In the genomic region with DNA sequence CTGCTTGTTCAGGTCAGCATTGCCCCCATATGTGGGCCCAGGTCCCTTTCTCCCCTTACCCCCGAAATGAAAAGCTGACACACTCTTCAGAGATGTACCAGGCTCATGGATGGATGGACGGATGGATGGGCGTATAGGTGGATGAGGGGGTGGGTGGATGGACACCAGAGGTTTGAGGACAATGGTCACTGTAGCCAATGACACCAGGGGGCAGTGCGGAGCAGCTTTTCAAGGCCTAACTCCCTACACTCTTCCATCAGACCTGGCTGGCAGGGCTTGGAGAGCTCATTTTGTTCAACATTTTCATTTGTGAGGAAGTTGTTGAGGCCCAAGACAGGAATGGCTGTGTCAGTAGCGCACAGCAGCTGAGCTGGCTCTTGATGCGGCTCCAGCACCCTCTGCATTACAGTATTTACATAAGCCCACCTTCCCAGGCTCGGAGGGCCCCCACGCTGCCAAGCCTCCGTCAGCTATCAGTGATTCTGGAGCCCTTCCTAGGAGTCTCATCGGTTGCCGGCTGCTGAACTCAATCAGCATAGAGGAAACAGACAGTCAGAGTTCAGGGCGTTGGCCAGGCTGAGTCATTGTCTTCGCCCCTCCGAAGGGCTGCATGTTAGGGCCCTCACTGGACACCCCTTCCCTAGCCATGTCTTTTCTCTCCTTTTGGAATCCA, we compare ENCODE assay signal across 1 cellular context.
TF ChIP-seq lines count a peak whose summit lies in the region.

No MANE protein-coding gene starts in this region.

TF ChIP-seq in HCT116, 20 proteins besides CTCF, POLR2A, EP300 and RAD21 (continued from another document):
- no peak for TF ChIP-seq REST (IDR thresholded peaks at IDR 0.05; ENCODE audit: low read depth)
- TF ChIP-seq SIN3A (IDR thresholded peaks at IDR 0.05; ENCODE audit: low read depth) = no peak
- TF ChIP-seq SRF (IDR thresholded peaks at IDR 0.05; ENCODE audit: low read depth) = no peak
